Comparison of ENCODE assay signal across 19 cellular contexts in the genomic region with DNA sequence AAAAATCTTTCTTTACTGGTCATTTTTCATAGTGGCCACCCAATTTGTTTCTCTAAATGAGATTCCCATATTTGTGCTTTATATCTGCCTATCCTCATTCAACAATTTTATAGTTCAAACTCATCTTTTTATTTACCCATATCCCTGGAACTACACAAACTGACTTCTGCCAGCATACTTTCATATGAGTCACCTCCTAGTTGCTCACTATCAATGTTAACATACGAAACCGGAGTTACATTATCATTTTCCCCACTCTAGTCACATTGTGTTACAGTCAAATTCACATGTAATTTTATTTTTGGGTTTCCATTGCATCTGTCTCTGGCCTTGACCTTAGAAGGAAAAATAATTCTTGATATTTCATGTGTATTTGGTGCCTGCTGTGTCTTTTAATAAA.
"Had no signal": no experiment of that assay in that cellular context is flagged by ENCODE, and none has a peak within 500 bp of the region (broad histone marks: within the 10 kb centered on the region; RNA-seq: fewer than 3 reads in every experiment).

No MANE protein-coding gene starts in this region.

- H3K4me1 Mint-ChIP-seq: activated B cell treated with CpG ODN at 0.5 μM for 24 hours; activated CD4-positive, alpha-beta memory T cell treated with anti-CD3 and anti-CD28 coated beads, Interleukin-2, amount 10 ng/mL, durations not matched to agents 7 days and 5 days; activated CD8-positive, alpha-beta memory T cell treated with anti-CD3 and anti-CD28 coated beads, Interleukin-2, amount 10 ng/mL, durations not matched to agents 7 days and 5 days; naive thymus-derived CD8-positive, alpha-beta T cell; stimulated activated effector memory CD8-positive, alpha-beta T cell treated with anti-CD3 and anti-CD28 coated beads, Interleukin-12 subunit alpha, Interleukin-12 subunit beta, amount 100 ng/mL, for 72 hours had no signal

- H3K27ac ChIP-seq: cardiac muscle cell, gastrocnemius medialis, heart right ventricle, ovary, psoas muscle, upper lobe of left lung had no signal

- H3K36me3 Mint-ChIP-seq: activated CD8-positive, alpha-beta memory T cell treated with anti-CD3 and anti-CD28 coated beads, Interleukin-2, amount 10 ng/mL, durations not matched to agents 7 days and 5 days; activated naive CD8-positive, alpha-beta T cell; naive thymus-derived CD8-positive, alpha-beta T cell; stimulated activated effector memory CD8-positive, alpha-beta T cell treated with anti-CD3 and anti-CD28 coated beads, Interleukin-12 subunit alpha, Interleukin-12 subunit beta, amount 100 ng/mL, for 72 hours had no signal

- H3K27ac Mint-ChIP-seq: activated B cell treated with CpG ODN at 0.5 μM for 24 hours; activated CD4-positive, alpha-beta memory T cell treated with anti-CD3 and anti-CD28 coated beads, Interleukin-2, amount 10 ng/mL, durations not matched to agents 7 days and 5 days; activated CD8-positive, alpha-beta memory T cell treated with anti-CD3 and anti-CD28 coated beads, Interleukin-2, amount 10 ng/mL, durations not matched to agents 7 days and 5 days; activated naive CD8-positive, alpha-beta T cell; effector memory CD8-positive, alpha-beta T cell; naive thymus-derived CD8-positive, alpha-beta T cell; stimulated activated effector memory CD8-positive, alpha-beta T cell treated with anti-CD3 and anti-CD28 coated beads, Interleukin-12 subunit alpha, Interleukin-12 subunit beta, amount 100 ng/mL, for 72 hours had no signal

- H3K9me3 ChIP-seq: gastrocnemius medialis, heart right ventricle, ovary, psoas muscle, testis, upper lobe of left lung had no signal

- H3K27me3 ChIP-seq: cardiac muscle cell, gastrocnemius medialis, ovary, testis, upper lobe of left lung had no signal

- H3K36me3 ChIP-seq: cardiac muscle cell, gastrocnemius medialis, heart right ventricle, ovary, upper lobe of left lung had no signal

- ATAC-seq: activated CD8-positive, alpha-beta memory T cell treated with anti-CD3 and anti-CD28 coated beads, Interleukin-2, amount 10 ng/mL, durations not matched to agents 7 days and 5 days; effector memory CD8-positive, alpha-beta T cell; gastrocnemius medialis; naive thymus-derived CD8-positive, alpha-beta T cell; psoas muscle; stimulated activated effector memory CD8-positive, alpha-beta T cell treated with anti-CD3 and anti-CD28 coated beads, Interleukin-12 subunit alpha, Interleukin-12 subunit beta, amount 100 ng/mL, for 72 hours had no signal

- DNase-seq: activated B cell treated with CpG ODN at 0.5 μM for 24 hours; activated CD4-positive, alpha-beta memory T cell treated with anti-CD3 and anti-CD28 coated beads, Interleukin-2, amount 10 ng/mL, durations not matched to agents 7 days and 5 days; activated CD4-positive, alpha-beta T cell treated with anti-CD3 and anti-CD28 coated beads for 4 hours; activated CD8-positive, alpha-beta memory T cell treated with anti-CD3 and anti-CD28 coated beads, Interleukin-2, amount 10 ng/mL, durations not matched to agents 7 days and 5 days; effector memory CD8-positive, alpha-beta T cell; gastrocnemius medialis; heart right ventricle; kidney glomerular epithelial cell; naive thymus-derived CD8-positive, alpha-beta T cell; ovary; psoas muscle; right cardiac atrium; small intestine; stimulated activated CD4-positive, alpha-beta T cell treated with anti-CD3 and anti-CD28 coated beads, Interleukin-4, amount 100 ng/mL, for 24 hours; testis; upper lobe of left lung had no signal

- H3K4me3 Mint-ChIP-seq: activated B cell treated with CpG ODN at 0.5 μM for 24 hours; activated CD4-positive, alpha-beta memory T cell treated with anti-CD3 and anti-CD28 coated beads, Interleukin-2, amount 10 ng/mL, durations not matched to agents 7 days and 5 days; activated CD8-positive, alpha-beta memory T cell treated with anti-CD3 and anti-CD28 coated beads, Interleukin-2, amount 10 ng/mL, durations not matched to agents 7 days and 5 days; activated naive CD8-positive, alpha-beta T cell; effector memory CD8-positive, alpha-beta T cell; naive thymus-derived CD8-positive, alpha-beta T cell; stimulated activated effector memory CD8-positive, alpha-beta T cell treated with anti-CD3 and anti-CD28 coated beads, Interleukin-12 subunit alpha, Interleukin-12 subunit beta, amount 100 ng/mL, for 72 hours had no signal

- H3K4me3 ChIP-seq: cardiac muscle cell, gastrocnemius medialis, heart right ventricle, ovary, psoas muscle, testis, upper lobe of left lung had no signal

- H3K27me3 Mint-ChIP-seq: activated CD4-positive, alpha-beta memory T cell treated with anti-CD3 and anti-CD28 coated beads, Interleukin-2, amount 10 ng/mL, durations not matched to agents 7 days and 5 days; activated CD8-positive, alpha-beta memory T cell treated with anti-CD3 and anti-CD28 coated beads, Interleukin-2, amount 10 ng/mL, durations not matched to agents 7 days and 5 days had no signal

- H3K4me1 ChIP-seq: gastrocnemius medialis, psoas muscle, testis, upper lobe of left lung had no signal

- H3K9me3 Mint-ChIP-seq: activated B cell treated with CpG ODN at 0.5 μM for 24 hours; activated CD4-positive, alpha-beta memory T cell treated with anti-CD3 and anti-CD28 coated beads, Interleukin-2, amount 10 ng/mL, durations not matched to agents 7 days and 5 days; effector memory CD8-positive, alpha-beta T cell; stimulated activated effector memory CD8-positive, alpha-beta T cell treated with anti-CD3 and anti-CD28 coated beads, Interleukin-12 subunit alpha, Interleukin-12 subunit beta, amount 100 ng/mL, for 72 hours had no signal
